16 cellular contexts compared by ENCODE assay signal in genomic region chr12:131091413-131091975, GRCh38.
DNase-seq lines count a peak whose midpoint lies in the region; ATAC-seq, FAIRE-seq and TF ChIP-seq lines count a peak whose summit lies in the region.
"Had no signal": no experiment of that assay in that cellular context is flagged by ENCODE, and none has a peak within 500 bp of the region (broad histone marks: within the 10 kb centered on the region; RNA-seq: fewer than 3 reads in every experiment).

No MANE protein-coding gene starts in this region.

- no peaks in the 10 kb centered on the region for H3K9me3 Mint-ChIP-seq in activated CD4-positive, alpha-beta memory T cell treated with anti-CD3 and anti-CD28 coated beads for 36 hours
- no peaks in the 10 kb centered on the region for H3K9me3 Mint-ChIP-seq in activated CD4-positive, alpha-beta memory T cell treated with anti-CD3 and anti-CD28 coated beads, Interleukin-2, amount 10 ng/mL, durations not matched to agents 7 days and 5 days

- no peak for FAIRE-seq in H54 (lab: Jason Lieb, UNC)
- FAIRE-seq: islet of Langerhans, K562 had no signal

- H3K4me3 Mint-ChIP-seq in activated CD4-positive, alpha-beta memory T cell treated with anti-CD3 and anti-CD28 coated beads for 36 hours: peak overlapping the region; percentile 33
- no peak overlapping the region for H3K4me3 Mint-ChIP-seq in activated CD4-positive, alpha-beta memory T cell treated with anti-CD3 and anti-CD28 coated beads, Interleukin-2, amount 10 ng/mL, durations not matched to agents 7 days and 5 days
- H3K4me3 Mint-ChIP-seq: naive thymus-derived CD4-positive, alpha-beta T cell; T-helper 17 cell had no signal

- 55 to 78% methylated on average over 13 of the region's 13 CpGs for WGBS in sigmoid colon, 2 donors

- intact Hi-C loops in activated CD4-positive, alpha-beta memory T cell treated with anti-CD3 and anti-CD28 coated beads for 36 hours (cut with micrococcal nuclease): loop anchor here (1.0 kb wide), 2 partner anchors 21 to 218 kb away; no protein-coding TSS in a partner anchor
- intact Hi-C loops in sigmoid colon (cut with DNase I): no loop called here

- no peaks in the 10 kb centered on the region for H3K36me3 ChIP-seq in sigmoid colon

- DNase-seq in activated CD4-positive, alpha-beta memory T cell treated with anti-CD3 and anti-CD28 coated beads for 36 hours: peak; percentile 76
- no peak for DNase-seq in activated CD4-positive, alpha-beta memory T cell treated with anti-CD3 and anti-CD28 coated beads, Interleukin-2, amount 10 ng/mL, durations not matched to agents 7 days and 5 days
- peak; percentile 60 for DNase-seq in activated CD8-positive, alpha-beta memory T cell treated with anti-CD3 and anti-CD28 coated beads, Interleukin-2, amount 50 U/mL, for 48 hours
- peak; percentile 17 for DNase-seq in sigmoid colon
- no peak for DNase-seq in NCI-H82 (lab: John Stamatoyannopoulos, UW)
- DNase-seq in H54 (ENCODE audit: insufficient read length, low spot score): no peak
- DNase-seq in NCI-H1105 (lab: John Stamatoyannopoulos, UW): no peak
- DNase-seq: ACHN, activated gamma-delta T cell, GOT3, NCI-H1694, T-helper 17 cell had no signal

- ATAC-seq in GM18511 (IDR thresholded peaks at IDR 0.05; ENCODE audit: unreplicated experiment): peak; percentile 27
- ATAC-seq: K562; naive thymus-derived CD4-positive, alpha-beta T cell; T-helper 17 cell had no signal

- no peaks in the 10 kb centered on the region for H3K4me1 ChIP-seq in sigmoid colon

- TF ChIP-seq CTCF in sigmoid colon (IDR thresholded peaks at IDR 0.05): no peak

- peaks cover 5% of the 10 kb centered on the region for H3K27me3 Mint-ChIP-seq in activated CD4-positive, alpha-beta memory T cell treated with anti-CD3 and anti-CD28 coated beads for 36 hours
- H3K27me3 Mint-ChIP-seq in activated CD4-positive, alpha-beta memory T cell treated with anti-CD3 and anti-CD28 coated beads, Interleukin-2, amount 10 ng/mL, durations not matched to agents 7 days and 5 days: no peaks in the 10 kb centered on the region
- H3K27me3 Mint-ChIP-seq: naive thymus-derived CD4-positive, alpha-beta T cell had no signal

- no peaks in the 10 kb centered on the region for H3K27me3 ChIP-seq in sigmoid colon

- POLR2A ChIA-PET in activated CD4-positive, alpha-beta memory T cell treated with anti-CD3 and anti-CD28 coated beads for 36 hours (lab: Charles Lee): no interaction called here
- POLR2A ChIA-PET in activated CD4-positive, alpha-beta memory T cell treated with anti-CD3 and anti-CD28 coated beads, Interleukin-2, amount 10 ng/mL, durations not matched to agents 7 days and 5 days (lab: Charles Lee): no interaction called here

- CTCF ChIA-PET in activated CD4-positive, alpha-beta memory T cell treated with anti-CD3 and anti-CD28 coated beads for 36 hours (lab: Charles Lee): interaction anchor here (2.5 kb wide), 1 partner anchor 14 kb away, joined by 14 read pairs; no protein-coding TSS in a partner anchor
- CTCF ChIA-PET in activated CD4-positive, alpha-beta memory T cell treated with anti-CD3 and anti-CD28 coated beads, Interleukin-2, amount 10 ng/mL, durations not matched to agents 7 days and 5 days (lab: Charles Lee): no interaction called here

- TF ChIP-seq POLR2A in sigmoid colon (IDR thresholded peaks at IDR 0.05): no peak
- no peak for TF ChIP-seq POLR2A in H54 (IDR thresholded peaks at IDR 0.05; ENCODE audit: low read depth, low read length)

- H3K4me3 ChIP-seq in sigmoid colon: no peak overlapping the region
- H3K4me3 ChIP-seq: K562 had no signal

- peak overlapping the region; percentile 69 for H3K27ac Mint-ChIP-seq in activated CD4-positive, alpha-beta memory T cell treated with anti-CD3 and anti-CD28 coated beads for 36 hours
- H3K27ac Mint-ChIP-seq in activated CD4-positive, alpha-beta memory T cell treated with anti-CD3 and anti-CD28 coated beads, Interleukin-2, amount 10 ng/mL, durations not matched to agents 7 days and 5 days: no peak overlapping the region
- H3K27ac Mint-ChIP-seq: T-helper 17 cell had no signal

- no peak overlapping the region for H3K27ac ChIP-seq in sigmoid colon

- peaks cover 18% of the 10 kb centered on the region for H3K4me1 Mint-ChIP-seq in activated CD4-positive, alpha-beta memory T cell treated with anti-CD3 and anti-CD28 coated beads for 36 hours (ENCODE audit: low read depth)
- peaks cover 12% of the 10 kb centered on the region for H3K4me1 Mint-ChIP-seq in activated CD4-positive, alpha-beta memory T cell treated with anti-CD3 and anti-CD28 coated beads, Interleukin-2, amount 10 ng/mL, durations not matched to agents 7 days and 5 days

- no peak for TF ChIP-seq EP300 in sigmoid colon (IDR thresholded peaks at IDR 0.05)

- no peaks in the 10 kb centered on the region for H3K9me3 ChIP-seq in sigmoid colon

- no peaks in the 10 kb centered on the region for H3K36me3 Mint-ChIP-seq in activated CD4-positive, alpha-beta memory T cell treated with anti-CD3 and anti-CD28 coated beads for 36 hours
- H3K36me3 Mint-ChIP-seq in activated CD4-positive, alpha-beta memory T cell treated with anti-CD3 and anti-CD28 coated beads, Interleukin-2, amount 10 ng/mL, durations not matched to agents 7 days and 5 days (ENCODE audit: low read depth): no peaks in the 10 kb centered on the region
- H3K36me3 Mint-ChIP-seq: naive thymus-derived CD4-positive, alpha-beta T cell had no signal

Comparison
In these comparisons a context has a peak if more than half of its experiments do, and no peak if none do; other contexts are left out.
1. DNase-seq: peak in activated CD4-positive, alpha-beta memory T cell treated with anti-CD3 and anti-CD28 coated beads for 36 hours (single experiment), activated CD8-positive, alpha-beta memory T cell treated with anti-CD3 and anti-CD28 coated beads, Interleukin-2, amount 50 U/mL, for 48 hours (single experiment) and sigmoid colon (single experiment); none in activated CD4-positive, alpha-beta memory T cell treated with anti-CD3 and anti-CD28 coated beads, Interleukin-2, amount 10 ng/mL, durations not matched to agents 7 days and 5 days (single experiment), NCI-H82 (single experiment), H54 (single experiment) and NCI-H1105 (single experiment).